1 cellular context compared by ENCODE assay signal in the genomic region with DNA sequence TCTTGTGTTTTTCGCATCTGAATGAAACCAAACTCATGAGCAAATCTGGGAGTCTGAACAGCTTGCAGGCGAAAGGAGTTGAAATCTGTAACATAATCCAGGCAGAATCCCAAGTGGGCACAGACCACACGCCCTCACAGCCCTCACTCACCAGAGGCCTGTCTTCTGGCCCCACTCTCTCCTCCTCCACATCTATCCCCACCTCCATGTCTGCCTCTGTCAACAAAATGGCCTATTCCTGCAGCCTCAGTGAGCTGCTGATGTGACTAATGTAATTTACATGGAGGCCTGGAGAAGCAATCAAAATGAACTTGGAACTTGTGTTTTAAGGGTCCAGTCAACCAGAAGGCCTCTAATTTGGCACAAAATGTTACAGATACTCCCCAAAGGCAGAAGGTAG.
TF ChIP-seq lines count a peak whose summit lies in the region.

No MANE protein-coding gene starts in this region.

TF ChIP-seq in GM23338, 12 proteins besides CTCF, POLR2A, EP300 and RAD21 (continued from another document):
- TF ChIP-seq ZNF331 (CRISPR knock-in tag; IDR thresholded peaks at IDR 0.05; ENCODE audit: low read depth) (no peak), EZH2phosphoT487 (IDR thresholded peaks at IDR 0.05; ENCODE audit: unreplicated experiment) (no peak), JUNB (IDR thresholded peaks at IDR 0.05; ENCODE audit: unreplicated experiment) (no peak), STAT1 (IDR thresholded peaks at IDR 0.05; ENCODE audit: unreplicated experiment) (no peak), ZNF114 (CRISPR knock-in tag; IDR thresholded peaks at IDR 0.05) (no peak), CREB1 (CRISPR knock-in tag; IDR thresholded peaks at IDR 0.05; ENCODE audit: low read depth) (no peak), EZH2 (IDR thresholded peaks at IDR 0.05; ENCODE audit: low read depth, unreplicated experiment) (no peak)
- TF ChIP-seq, protein P1, sequence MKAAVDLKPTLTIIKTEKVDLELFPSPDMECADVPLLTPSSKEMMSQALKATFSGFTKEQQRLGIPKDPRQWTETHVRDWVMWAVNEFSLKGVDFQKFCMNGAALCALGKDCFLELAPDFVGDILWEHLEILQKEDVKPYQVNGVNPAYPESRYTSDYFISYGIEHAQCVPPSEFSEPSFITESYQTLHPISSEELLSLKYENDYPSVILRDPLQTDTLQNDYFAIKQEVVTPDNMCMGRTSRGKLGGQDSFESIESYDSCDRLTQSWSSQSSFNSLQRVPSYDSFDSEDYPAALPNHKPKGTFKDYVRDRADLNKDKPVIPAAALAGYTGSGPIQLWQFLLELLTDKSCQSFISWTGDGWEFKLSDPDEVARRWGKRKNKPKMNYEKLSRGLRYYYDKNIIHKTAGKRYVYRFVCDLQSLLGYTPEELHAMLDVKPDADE (IDR thresholded peaks at IDR 0.05) = no peak
